Comparison of ENCODE assay signal across 8 cellular contexts in the genomic region with DNA sequence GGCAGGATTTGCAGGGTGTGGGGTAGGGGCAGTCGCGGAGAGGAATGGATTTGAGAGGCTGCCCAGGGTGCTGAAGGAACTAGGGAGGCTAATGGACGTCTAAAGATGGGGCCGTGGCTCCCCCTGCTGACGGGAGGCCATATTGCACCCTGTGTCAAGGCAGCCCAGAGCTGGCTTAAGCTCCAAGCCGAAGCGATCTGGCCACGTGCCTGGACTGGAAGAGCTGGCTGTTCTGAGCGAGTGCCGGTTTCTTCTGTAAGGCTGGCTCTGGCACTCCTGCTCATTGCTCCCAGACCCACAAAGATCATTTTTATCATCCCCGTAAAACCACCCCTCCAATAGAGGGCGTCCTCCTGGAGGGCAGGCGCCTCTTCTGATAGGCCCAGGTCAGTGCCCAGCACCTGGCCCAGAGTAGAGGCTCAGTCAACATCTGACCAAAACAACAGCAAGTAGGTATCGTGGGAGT. TPM values are rescaled to one million over a fixed set of nuclear protein-coding genes. Genes with fewer than 3 reads are reported as not detected.
DNase-seq lines count a peak whose midpoint lies in the region; ATAC-seq and TF ChIP-seq lines count a peak whose summit lies in the region.

No MANE protein-coding gene starts in this region.

- H3K79me2 ChIP-seq in osteoblast (ENCODE audit: insufficient read depth, low read length) = no peaks in the 10 kb centered on the region

- 13% methylated on average over 3 of the region's 14 CpGs; no CpG with 5 or more reads in 1 of the 2 donors for WGBS in gastroesophageal sphincter (ENCODE audit: low coverage in 1 of 2), 2 donors
- WGBS in testis, 2 donors = 9% methylated on average over 13 of the region's 14 CpGs; no CpG with 5 or more reads in 1 of the 2 donors

- TF ChIP-seq POLR2A in gastroesophageal sphincter (IDR thresholded peaks at IDR 0.05) = no peak
- no peak for TF ChIP-seq POLR2A in testis (IDR thresholded peaks at IDR 0.05)

- DNase-seq in NK-92 treated with Interleukin-12 subunit alpha and Interleukin-12 subunit beta, amount 100 ng/mL, for 24 hours (lab: John Stamatoyannopoulos, UW) = peak; percentile 28
- DNase-seq in NK-92 (lab: John Stamatoyannopoulos, UW; ENCODE audit: unreplicated experiment) = no peak
- peak; percentile 59 to 68 for DNase-seq in Kasumi-1 (lab: John Stamatoyannopoulos, UW)
- peak; percentile 82 for DNase-seq in SK-MEL-5 (ENCODE audit: low read depth, low spot score)
- DNase-seq in activated naive CD4-positive, alpha-beta T cell (lab: John Stamatoyannopoulos, UW) = peak; percentile 64 to 78 (median 69)
- DNase-seq in osteoblast (ENCODE audit: insufficient read length, low spot score, missing footprints) = peak; percentile 95
- DNase-seq in testis = peak; percentile 94

- no peak for TF ChIP-seq EP300 in gastroesophageal sphincter (IDR thresholded peaks at IDR 0.05)

- H2AFZ ChIP-seq in osteoblast (ENCODE audit: low read length) = peak overlapping the region; percentile 41

- TF ChIP-seq CTCF in gastroesophageal sphincter (IDR thresholded peaks at IDR 0.05) (peak; percentile 43 to 80 (median 74)), osteoblast (IDR thresholded peaks at IDR 0.05; ENCODE audit: extremely low read depth, low read depth, low read length) (peak; percentile 75), testis (IDR thresholded peaks at IDR 0.05) (peak; percentile 69 to 72 (median 71))

- peak overlapping the region in 3 of 4 donors; percentile 37 to 55 (median 37) for H3K27ac ChIP-seq in gastroesophageal sphincter
- H3K27ac ChIP-seq in osteoblast (ENCODE audit: low read depth, low read length) = no peak overlapping the region
- no peak overlapping the region for H3K27ac ChIP-seq in testis

- intact Hi-C loops in testis (cut with DNase I; ENCODE audit: low total_unique reads) = loop anchor here (5.0 kb wide), 1 partner anchor 131 kb away; no protein-coding TSS in a partner anchor

- H3K4me3 ChIP-seq in gastroesophageal sphincter = no peak overlapping the region
- no peak overlapping the region for H3K4me3 ChIP-seq in osteoblast (ENCODE audit: insufficient read depth, low read length)
- no peak overlapping the region for H3K4me3 ChIP-seq in testis

- no peaks in the 10 kb centered on the region for H3K9me3 ChIP-seq in gastroesophageal sphincter
- peaks cover 2% of the 10 kb centered on the region for H3K9me3 ChIP-seq in osteoblast (ENCODE audit: low read depth, low read length)
- H3K9me3 ChIP-seq in testis = no peaks in the 10 kb centered on the region

- H3K4me1 ChIP-seq in gastroesophageal sphincter (peaks cover 0 to 10% (median 0%) of the 10 kb centered on the region in 3 donors), osteoblast (ENCODE audit: insufficient read depth, low read length) (no peaks in the 10 kb centered on the region), testis (no peaks in the 10 kb centered on the region)

- peak overlapping the region; percentile 28 for H3K4me2 ChIP-seq in osteoblast (ENCODE audit: insufficient read depth, low read length)

- peaks cover 8% of the 10 kb centered on the region for H3K27me3 ChIP-seq in gastroesophageal sphincter
- peaks cover 21% of the 10 kb centered on the region for H3K27me3 ChIP-seq in osteoblast (ENCODE audit: insufficient read depth, low read length)
- no peaks in the 10 kb centered on the region for H3K27me3 ChIP-seq in testis

- in situ Hi-C loops in SK-MEL-5 (cut with HindIII; ENCODE audit: low pct_unique_long_range_greater_than_20kb, low sequenced_read_pairs) = no loop called here

- no peaks in the 10 kb centered on the region for H3K36me3 ChIP-seq in gastroesophageal sphincter
- no peaks in the 10 kb centered on the region for H3K36me3 ChIP-seq in osteoblast (ENCODE audit: insufficient read depth, low read length)
- no peaks in the 10 kb centered on the region for H3K36me3 ChIP-seq in testis (ENCODE audit: low read depth, missing control alignments)

- no peaks in the 10 kb centered on the region for H4K20me1 ChIP-seq in osteoblast (ENCODE audit: insufficient read depth, low read length)

- ATAC-seq in gastroesophageal sphincter = peak; percentile 83

RNA-seq across cellular contexts. Expression of a gene that starts 5.6 kb away (rescaled TPM):
- 0.64 and 0.87 TPM in 2 replicates for total RNA-seq in SK-MEL-5 (2014; rRNA removed; shearing (Covaris generic))
- 0.33 and 1.3 TPM in 2 replicates for polyA plus RNA-seq in SK-MEL-5 (2015; cell fraction: cytosol; rRNA removed)
- polyA plus RNA-seq in SK-MEL-5 (2015; cell fraction: nucleus; rRNA removed) = 10.3 and 10.4 TPM in 2 replicates
- 10 to 100 TPM; 14.4 to 55.9 (median 30.1) TPM for total RNA-seq in gastroesophageal sphincter
- total RNA-seq in osteoblast = 0.29 and 0.36 TPM in 2 replicates
- 10 to 100 TPM; 41.0 to 51.5 TPM for total RNA-seq in testis
- polyA plus RNA-seq in testis (ENCODE audit: insufficient read depth, low read depth, low replicate concordance) = 19.9 TPM

RNA-seq across cellular contexts. Expression of a gene that starts 19.8 kb away (rescaled TPM):
- total RNA-seq in SK-MEL-5 (2014; rRNA removed; shearing (Covaris generic)) = 44.7 and 48.1 TPM in 2 replicates
- polyA plus RNA-seq in SK-MEL-5 (2015; cell fraction: cytosol; rRNA removed) = 114 and 126 TPM in 2 replicates
- 179 and 194 TPM in 2 replicates for polyA plus RNA-seq in SK-MEL-5 (2015; cell fraction: nucleus; rRNA removed)
- total RNA-seq in gastroesophageal sphincter (10 to 100 TPM; 25.3 to 86.6 (median 37.9) TPM), osteoblast (15.3 and 19.5 TPM in 2 replicates), testis (100 to 1,000 TPM in 1 of 2 donors, 10 to 100 TPM in 1; 91.3 to 107 TPM)
- 73.5 TPM for polyA plus RNA-seq in testis (ENCODE audit: insufficient read depth, low read depth, low replicate concordance)

RNA-seq across cellular contexts. Expression of a gene that starts 21.0 kb away (rescaled TPM):
- 6.1 and 6.8 TPM in 2 replicates for total RNA-seq in SK-MEL-5 (2014; rRNA removed; shearing (Covaris generic))
- 8.9 and 9.0 TPM in 2 replicates for polyA plus RNA-seq in SK-MEL-5 (2015; cell fraction: cytosol; rRNA removed)
- polyA plus RNA-seq in SK-MEL-5 (2015; cell fraction: nucleus; rRNA removed) = 6.9 and 8.1 TPM in 2 replicates
- total RNA-seq in gastroesophageal sphincter (not detected), osteoblast (under 0.01 TPM in 2 replicates), testis (10 to 100 TPM in 1 of 2 donors, 1 to 10 TPM in 1; 6.2 to 10.2 TPM)
- 2.5 TPM for polyA plus RNA-seq in testis (ENCODE audit: insufficient read depth, low read depth, low replicate concordance)

RNA-seq across cellular contexts. Expression of a gene that starts 56.2 kb away (rescaled TPM):
- total RNA-seq in SK-MEL-5 (2014; rRNA removed; shearing (Covaris generic)) = 363 and 424 TPM in 2 replicates
- polyA plus RNA-seq in SK-MEL-5 (2015; cell fraction: cytosol; rRNA removed) = 450 and 558 TPM in 2 replicates
- polyA plus RNA-seq in SK-MEL-5 (2015; cell fraction: nucleus; rRNA removed) = 74.9 and 94.8 TPM in 2 replicates
- total RNA-seq in gastroesophageal sphincter (100 to 1,000 TPM in 2 of 4 donors, 10 to 100 TPM in 2; 76.1 to 125 (median 104) TPM), osteoblast (114 and 118 TPM in 2 replicates), testis (100 to 1,000 TPM; 149 to 153 TPM)
- polyA plus RNA-seq in testis (ENCODE audit: insufficient read depth, low read depth, low replicate concordance) = 222 TPM

RNA-seq across cellular contexts. Expression of a gene that starts 56.7 kb away (rescaled TPM):
- 39.1 and 43.5 TPM in 2 replicates for total RNA-seq in SK-MEL-5 (2014; rRNA removed; shearing (Covaris generic))
- 73.8 and 97.7 TPM in 2 replicates for polyA plus RNA-seq in SK-MEL-5 (2015; cell fraction: cytosol; rRNA removed)
- polyA plus RNA-seq in SK-MEL-5 (2015; cell fraction: nucleus; rRNA removed) = 58.5 and 78.2 TPM in 2 replicates
- 10 to 100 TPM; 14.4 to 38.8 (median 22.0) TPM for total RNA-seq in gastroesophageal sphincter
- 14.1 and 16.3 TPM in 2 replicates for total RNA-seq in osteoblast
- 100 to 1,000 TPM in 1 of 2 donors, 10 to 100 TPM in 1; 84.4 to 112 TPM for total RNA-seq in testis
- polyA plus RNA-seq in testis (ENCODE audit: insufficient read depth, low read depth, low replicate concordance) = 34.3 TPM

Comparison
In these comparisons a context has a peak if more than half of its experiments do, and no peak if none do; other contexts are left out.
1. H3K27ac ChIP-seq: peak in gastroesophageal sphincter (3 of 4); none in osteoblast (single experiment) and testis (0 of 2).
2. Peak in every context shown above with its lines, with median percentiles within 50 percentile points of each other: CTCF ChIP-seq.